Comparison of ENCODE assay signal across 2 cellular contexts in the genomic region with DNA sequence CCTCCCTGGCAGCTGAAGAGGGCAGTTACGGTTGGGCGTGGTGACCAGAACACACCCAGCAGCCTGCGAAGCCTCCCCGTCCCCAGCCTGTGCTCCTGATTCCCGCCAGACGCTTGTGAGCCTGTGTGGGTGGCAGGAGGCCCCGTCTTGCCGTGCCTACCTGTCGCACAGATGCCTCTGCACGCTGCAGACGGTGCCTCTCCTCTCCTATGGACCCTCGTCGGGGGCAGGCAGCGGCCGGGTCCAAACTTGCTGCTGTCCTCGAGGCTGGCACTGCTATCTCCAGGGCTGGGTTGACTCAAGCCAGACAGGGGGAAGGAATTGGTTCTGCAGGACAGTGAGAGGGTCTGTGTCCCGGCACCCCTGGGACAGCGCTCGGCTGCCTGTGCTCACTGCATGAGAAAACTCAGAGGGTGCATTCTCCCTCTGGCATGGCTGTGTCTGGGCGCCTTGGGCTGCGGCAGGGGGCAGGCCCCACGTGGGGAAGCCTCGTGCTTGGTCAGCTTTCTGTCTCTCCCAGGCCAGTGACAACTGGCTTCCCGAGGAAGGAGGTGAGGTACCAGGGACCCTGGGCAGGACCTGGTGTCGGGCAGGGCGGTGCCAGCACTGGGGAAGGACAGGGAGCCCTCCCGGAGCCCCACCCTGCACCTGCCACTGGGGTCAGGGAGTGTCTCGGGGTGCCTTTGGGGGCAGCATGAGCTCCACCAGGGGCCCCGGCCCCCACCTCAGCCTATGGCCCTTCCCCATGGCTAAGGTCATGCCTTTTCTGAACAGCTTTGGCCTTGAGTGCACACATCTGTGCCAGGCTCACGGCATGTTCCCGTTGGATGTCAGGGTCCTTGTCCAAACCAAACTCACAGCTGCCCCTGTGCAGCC.
TF ChIP-seq lines count a peak whose summit lies in the region.

No MANE protein-coding gene starts in this region.

TF ChIP-seq in HepG2, 621 proteins besides CTCF, POLR2A, EP300 and RAD21:
- TF ChIP-seq GABPA (IDR thresholded peaks at IDR 0.05; ENCODE audit: low read depth, low read length) (0 out of 2 replicates have a peak, but pooled peaks have one; percentile 16), GABPA (CRISPR knock-in tag; IDR thresholded peaks at IDR 0.05; ENCODE audit: low read depth) (no peak), AGO2 (optimal IDR thresholded peaks at IDR 0.05; ENCODE audit: low read depth, low read length) (peak; percentile 50), CSRNP2 (CRISPR knock-in tag; conservative IDR thresholded peaks at IDR 0.05; ENCODE audit: low read depth) (no peak), EZH2 (conservative IDR thresholded peaks at IDR 0.05; ENCODE audit: low read depth, low read length) (0 out of 2 replicates have a peak, but pooled peaks have one; percentile 43)
- TF ChIP-seq, protein P1, sequence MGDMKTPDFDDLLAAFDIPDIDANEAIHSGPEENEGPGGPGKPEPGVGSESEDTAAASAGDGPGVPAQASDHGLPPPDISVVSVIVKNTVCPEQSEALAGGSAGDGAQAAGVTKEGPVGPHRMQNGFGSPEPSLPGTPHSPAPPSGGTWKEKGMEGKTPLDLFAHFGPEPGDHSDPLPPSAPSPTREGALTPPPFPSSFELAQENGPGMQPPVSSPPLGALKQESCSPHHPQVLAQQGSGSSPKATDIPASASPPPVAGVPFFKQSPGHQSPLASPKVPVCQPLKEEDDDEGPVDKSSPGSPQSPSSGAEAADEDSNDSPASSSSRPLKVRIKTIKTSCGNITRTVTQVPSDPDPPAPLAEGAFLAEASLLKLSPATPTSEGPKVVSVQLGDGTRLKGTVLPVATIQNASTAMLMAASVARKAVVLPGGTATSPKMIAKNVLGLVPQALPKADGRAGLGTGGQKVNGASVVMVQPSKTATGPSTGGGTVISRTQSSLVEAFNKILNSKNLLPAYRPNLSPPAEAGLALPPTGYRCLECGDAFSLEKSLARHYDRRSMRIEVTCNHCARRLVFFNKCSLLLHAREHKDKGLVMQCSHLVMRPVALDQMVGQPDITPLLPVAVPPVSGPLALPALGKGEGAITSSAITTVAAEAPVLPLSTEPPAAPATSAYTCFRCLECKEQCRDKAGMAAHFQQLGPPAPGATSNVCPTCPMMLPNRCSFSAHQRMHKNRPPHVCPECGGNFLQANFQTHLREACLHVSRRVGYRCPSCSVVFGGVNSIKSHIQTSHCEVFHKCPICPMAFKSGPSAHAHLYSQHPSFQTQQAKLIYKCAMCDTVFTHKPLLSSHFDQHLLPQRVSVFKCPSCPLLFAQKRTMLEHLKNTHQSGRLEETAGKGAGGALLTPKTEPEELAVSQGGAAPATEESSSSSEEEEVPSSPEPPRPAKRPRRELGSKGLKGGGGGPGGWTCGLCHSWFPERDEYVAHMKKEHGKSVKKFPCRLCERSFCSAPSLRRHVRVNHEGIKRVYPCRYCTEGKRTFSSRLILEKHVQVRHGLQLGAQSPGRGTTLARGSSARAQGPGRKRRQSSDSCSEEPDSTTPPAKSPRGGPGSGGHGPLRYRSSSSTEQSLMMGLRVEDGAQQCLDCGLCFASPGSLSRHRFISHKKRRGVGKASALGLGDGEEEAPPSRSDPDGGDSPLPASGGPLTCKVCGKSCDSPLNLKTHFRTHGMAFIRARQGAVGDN (CRISPR knock-in tag; IDR thresholded peaks at IDR 0.05): peak; percentile 17; the same call in 1 of the 2 replicates

TF ChIP-seq in SK-N-SH treated with all-trans-retinoic acid at 6 μM for 48 hours, 23 proteins besides CTCF, POLR2A, EP300 and RAD21:
- TF ChIP-seq TOX (CRISPR knock-in tag; IDR thresholded peaks at IDR 0.05; ENCODE audit: borderline replicate concordance) (no peak), ESRRG (CRISPR knock-in tag; IDR thresholded peaks at IDR 0.05) (no peak)
